13 cellular contexts compared by ENCODE assay signal in the genomic region with DNA sequence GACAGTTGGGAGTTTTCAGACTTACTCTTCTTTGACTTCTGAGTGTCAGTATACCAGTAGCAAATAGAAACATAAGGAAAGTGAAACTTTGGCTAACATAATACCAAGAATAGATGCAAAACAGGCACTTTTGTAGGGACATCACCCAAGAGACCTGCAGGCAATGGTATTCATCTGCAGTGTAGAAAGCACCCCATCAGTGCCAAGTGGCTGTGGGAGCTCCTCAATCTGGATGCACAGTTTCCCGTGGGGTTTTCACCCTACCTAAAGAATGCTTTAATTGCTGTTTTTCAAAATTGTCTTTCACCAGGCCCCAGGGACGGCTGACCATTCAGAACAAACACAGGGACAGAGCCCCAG.
DNase-seq lines count a peak whose midpoint lies in the region; ATAC-seq and TF ChIP-seq lines count a peak whose summit lies in the region.
"Had no signal": no experiment of that assay in that cellular context is flagged by ENCODE, and none has a peak within 500 bp of the region (broad histone marks: within the 10 kb centered on the region; RNA-seq: fewer than 3 reads in every experiment).

No MANE protein-coding gene starts in this region.

- no peaks in the 10 kb centered on the region for H3K36me3 Mint-ChIP-seq in CD8-positive, alpha-beta T cell

- no peak overlapping the region for H3K9ac ChIP-seq in iPS-15b (ENCODE audit: low read depth, low read length)

- CTCF ChIA-PET in CD8-positive, alpha-beta T cell (lab: Charles Lee) = interaction anchor here (1.4 kb wide), 2 partner anchors 30 to 92 kb away, joined by 5 read pairs; no protein-coding TSS in a partner anchor

- in situ Hi-C loops in gastrocnemius medialis (cut with MboI; ENCODE audit: low sequenced_read_pairs in 4 of 4) = no loop called here

- no peak for TF ChIP-seq POLR2A in gastrocnemius medialis (IDR thresholded peaks at IDR 0.05)

- TF ChIP-seq CTCF in CD8-positive, alpha-beta T cell (IDR thresholded peaks at IDR 0.05) = no peak
- TF ChIP-seq CTCF in gastrocnemius medialis (IDR thresholded peaks at IDR 0.05 in 4 of 5, conservative IDR thresholded peaks at IDR 0.05 in 1 of 5) = no peak

- H3K36me3 ChIP-seq in CD8-positive, alpha-beta T cell (ENCODE audit: insufficient read depth, low read length) = no peaks in the 10 kb centered on the region
- H3K36me3 ChIP-seq in iPS-15b (ENCODE audit: control insufficient read depth, insufficient read depth, low read length) = no peaks in the 10 kb centered on the region
- H3K36me3 ChIP-seq in gastrocnemius medialis = no peaks in the 10 kb centered on the region
- H3K36me3 ChIP-seq: lower lobe of right lung had no signal

- POLR2A ChIA-PET in CD8-positive, alpha-beta T cell (lab: Charles Lee) = no interaction called here

- peaks cover 52% of the 10 kb centered on the region for H3K27me3 Mint-ChIP-seq in CD8-positive, alpha-beta T cell (ENCODE audit: low read depth)

- peaks cover 8% of the 10 kb centered on the region for H3K4me1 ChIP-seq in CD8-positive, alpha-beta T cell (ENCODE audit: insufficient read depth, low read length)
- no peaks in the 10 kb centered on the region for H3K4me1 ChIP-seq in iPS-15b (ENCODE audit: control insufficient read depth, insufficient read depth, low read length)
- H3K4me1 ChIP-seq in gastrocnemius medialis = peaks cover 0 to 3% of the 10 kb centered on the region in 2 donors
- H3K4me1 ChIP-seq: lower lobe of right lung had no signal

- no peaks in the 10 kb centered on the region for H3K9me3 Mint-ChIP-seq in CD8-positive, alpha-beta T cell

- H3K4me3 Mint-ChIP-seq in CD8-positive, alpha-beta T cell = peak overlapping the region; percentile 80

- ATAC-seq in CD8-positive, alpha-beta T cell = no peak
- peak; percentile 60 for ATAC-seq in GM19463 (IDR thresholded peaks at IDR 0.05; ENCODE audit: unreplicated experiment)
- ATAC-seq in HG03565 (IDR thresholded peaks at IDR 0.05; ENCODE audit: unreplicated experiment) = peak; percentile 70
- no peak for ATAC-seq in gastrocnemius medialis
- ATAC-seq: esophagus mucosa, lower lobe of right lung had no signal

- H3K27ac ChIP-seq in CD8-positive, alpha-beta T cell (ENCODE audit: low read depth, low read length) = no peak overlapping the region
- H3K27ac ChIP-seq in gastrocnemius medialis = no peak overlapping the region
- H3K27ac ChIP-seq: lower lobe of right lung had no signal

- H3K4me1 Mint-ChIP-seq in CD8-positive, alpha-beta T cell (ENCODE audit: low read depth) = peaks cover 7% of the 10 kb centered on the region

- no peaks in the 10 kb centered on the region for H3K9me3 ChIP-seq in CD8-positive, alpha-beta T cell (ENCODE audit: low read length)
- no peaks in the 10 kb centered on the region for H3K9me3 ChIP-seq in iPS-15b (ENCODE audit: control insufficient read depth, insufficient read depth, low read length)
- no peaks in the 10 kb centered on the region for H3K9me3 ChIP-seq in gastrocnemius medialis
- H3K9me3 ChIP-seq: lower lobe of right lung had no signal

- H3K27ac Mint-ChIP-seq in CD8-positive, alpha-beta T cell = no peak overlapping the region

- no peak for DNase-seq in CD8-positive, alpha-beta T cell
- no peak for DNase-seq in NCI-H524 (lab: John Stamatoyannopoulos, UW)
- DNase-seq in gastrocnemius medialis = no peak
- DNase-seq in NCI-H69 (lab: John Stamatoyannopoulos, UW) = no peak
- no peak for DNase-seq in globus pallidus (ENCODE audit: low spot score)
- DNase-seq: lower lobe of right lung; NCI-H446 treated with DMSO at 0.1 percent for 48 hours; stimulated activated CD4-positive, alpha-beta T cell treated with anti-CD3 and anti-CD28 coated beads, Interleukin-12 subunit alpha, Interleukin-12 subunit beta, amount 100 ng/mL, for 4 hours; substantia nigra had no signal

- intact Hi-C loops in CD8-positive, alpha-beta T cell (cut with DNase I, micrococcal nuclease) = no loop called here
- intact Hi-C loops in gastrocnemius medialis (cut with DNase I; ENCODE audit: low total_unique reads) = no loop called here

- H3K27me3 ChIP-seq in CD8-positive, alpha-beta T cell (ENCODE audit: insufficient read depth, low read length) = peaks cover 4% of the 10 kb centered on the region
- H3K27me3 ChIP-seq in iPS-15b (ENCODE audit: control insufficient read depth, insufficient read depth, low read length) (peaks cover 16% of the 10 kb centered on the region), gastrocnemius medialis (peaks cover 26 to 34% (median 30%) of the 10 kb centered on the region in 3 donors)

- H3K4me3 ChIP-seq in CD8-positive, alpha-beta T cell (ENCODE audit: low read depth, low read length) = no peak overlapping the region
- peak overlapping the region; percentile 69 for H3K4me3 ChIP-seq in iPS-15b (ENCODE audit: low read depth, low read length)
- H3K4me3 ChIP-seq in gastrocnemius medialis = no peak overlapping the region
- H3K4me3 ChIP-seq: lower lobe of right lung had no signal

Comparison
In these comparisons a context has a peak if more than half of its experiments do, and no peak if none do; other contexts are left out.
1. ATAC-seq: peak in GM19463 (single experiment) and HG03565 (single experiment); none in CD8-positive, alpha-beta T cell (single experiment) and gastrocnemius medialis (0 of 2).